Comparison of ENCODE assay signal across 8 cellular contexts in genomic region chr17:75270218-75270965, GRCh38. TPM values are rescaled to one million over a fixed set of nuclear protein-coding genes. Genes with fewer than 3 reads are reported as not detected.
A peak's percentile ranks its signal among the peaks of the same experiment; 100 is the strongest.
DNase-seq lines count a peak whose midpoint lies in the region; ATAC-seq, FAIRE-seq and TF ChIP-seq lines count a peak whose summit lies in the region.

No MANE protein-coding gene starts in this region.

- no peaks in the 10 kb centered on the region for H3K79me2 ChIP-seq in H1 (ENCODE audit: control insufficient read depth in 1 of 2, insufficient read depth in 2 of 2, low read length in 2 of 2)
- no peaks in the 10 kb centered on the region for H3K79me2 ChIP-seq in mesendoderm (ENCODE audit: control insufficient read depth, insufficient read depth, low read length)

- no peak overlapping the region for H3K14ac ChIP-seq in H1 (ENCODE audit: insufficient read length)

- peak overlapping the region; percentile 42 for H3K56ac ChIP-seq in H1 (replicated peaks; ENCODE audit: insufficient read length, low read depth, low read length)
- H3K56ac ChIP-seq in mesendoderm (ENCODE audit: low read length): peak overlapping the region; percentile 91

- peak overlapping the region; percentile 81 for H3K18ac ChIP-seq in H1 (ENCODE audit: extremely low read depth, low read length)
- peak overlapping the region; percentile 33 for H3K18ac ChIP-seq in mesendoderm (ENCODE audit: low read length)

- no peak overlapping the region for H4K5ac ChIP-seq in H1 (ENCODE audit: insufficient read length, low read depth, low read length)
- no peak overlapping the region for H4K5ac ChIP-seq in mesendoderm (ENCODE audit: low read length)

- H2BK5ac ChIP-seq in H1 (ENCODE audit: low read depth, low read length) (peak overlapping the region; percentile 63; the same call in 1 of the 2 replicates), mesendoderm (ENCODE audit: low read length) (no peak overlapping the region)

- no peak overlapping the region for H2BK12ac ChIP-seq in H1 (ENCODE audit: low read depth, low read length)

- CTCF ChIA-PET in BJ (lab: Yijun Ruan, JAX) (interaction anchor here (0.7 to 2.7 kb wide), 38 partner anchors 8 to 483 kb away, joined by 3 to 36 read pairs (median 4); partner anchors contain the start of genes GGA3, GRB2, MRPS7 and SLC25A19), H1 (lab: Charles Lee; ENCODE audit: partially characterized antibody) (interaction anchor here (0.6 to 21.2 kb wide), 47 partner anchors 9 to 636 kb away, joined by 3 to 369 read pairs (median 4); partner anchors contain the start of genes GGA3, GRB2, MRPS7 and NT5C)

- H2BK20ac ChIP-seq in H1 (ENCODE audit: low read length): no peak overlapping the region

- H3K23me2 ChIP-seq in H1 (ENCODE audit: low read depth, low read length): peaks cover 15% of the 10 kb centered on the region

- H3K23ac ChIP-seq in H1 (ENCODE audit: insufficient read length) (no peak overlapping the region), mesendoderm (ENCODE audit: low read length) (no peak overlapping the region)

- H3K79me1 ChIP-seq in H1 (ENCODE audit: low read depth, low read length) (no peaks in the 10 kb centered on the region), mesendoderm (ENCODE audit: low read length) (no peaks in the 10 kb centered on the region)

- H3K27ac Mint-ChIP-seq in stimulated activated memory B cell treated with anti-CD40 and anti-IgM and Interleukin-4, amounts not matched to agents 10 μg/mL and 1 μg/mL and 100 μg/mL, for 72 hours: peak overlapping the region; percentile 90

- peak overlapping the region; percentile 93 for H3K4me3 Mint-ChIP-seq in stimulated activated memory B cell treated with anti-CD40 and anti-IgM and Interleukin-4, amounts not matched to agents 10 μg/mL and 1 μg/mL and 100 μg/mL, for 72 hours

- H2AK5ac ChIP-seq in H1 (ENCODE audit: low read depth, low read length) (no peak overlapping the region), mesendoderm (ENCODE audit: low read length) (no peak overlapping the region)

- no peak overlapping the region for H2BK120ac ChIP-seq in H1 (replicated peaks; ENCODE audit: low read depth, low read length)
- no peak overlapping the region for H2BK120ac ChIP-seq in mesendoderm (ENCODE audit: low read depth, low read length)

- H2BK15ac ChIP-seq in H1 (ENCODE audit: low read length): no peak overlapping the region
- H2BK15ac ChIP-seq in mesendoderm (replicated peaks; ENCODE audit: low read depth): no peak overlapping the region

- peak overlapping the region; percentile 88 for H4K8ac ChIP-seq in H1 (ENCODE audit: extremely low read depth, insufficient read depth, low read length)
- H4K8ac ChIP-seq in mesendoderm (ENCODE audit: low read depth, low read length): no peak overlapping the region

- peak overlapping the region; percentile 22 to 71 (median 44); a peak in 6 of 7 replicates for H3K9ac ChIP-seq in H1 (replicated peaks in 1 of 4; ENCODE audit: extremely low read depth in 1 of 4, low read depth in 3 of 4, low read length in 3 of 4)
- peak overlapping the region; percentile 81 for H3K9ac ChIP-seq in mesendoderm (ENCODE audit: low read length)

- POLR2A ChIA-PET in BJ (lab: Charles Lee): interaction anchor here (1.0 to 2.2 kb wide), 2 partner anchors 9 to 19 kb away, joined by 3 to 9 read pairs; partner anchors contain the start of genes GGA3, MRPS7 and SLC25A19
- POLR2A ChIA-PET in H1 (lab: Charles Lee; ENCODE audit: partially characterized antibody): interaction anchor here (0.6 to 6.7 kb wide), 23 partner anchors 9 to 1066 kb away, joined by 3 to 62 read pairs (median 4); partner anchors contain the start of genes GGA3, GRB2, MRPS7 and SLC25A19

- H3K36me3 Mint-ChIP-seq in stimulated activated memory B cell treated with anti-CD40 and anti-IgM and Interleukin-4, amounts not matched to agents 10 μg/mL and 1 μg/mL and 100 μg/mL, for 72 hours: peaks cover 41% of the 10 kb centered on the region

- H3K27me3 ChIP-seq in BJ (ENCODE audit: control insufficient read depth, insufficient read depth, low read length) (no peaks in the 10 kb centered on the region), H1 (replicated peaks in 1 of 4; ENCODE audit: control insufficient read depth in 3 of 4, extremely low read depth in 1 of 4, insufficient read depth in 3 of 4, low read length in 3 of 4) (no peaks in the 10 kb centered on the region), mesendoderm (ENCODE audit: insufficient read depth, low read length, poor library complexity) (no peaks in the 10 kb centered on the region)

- WGBS in H1 (ENCODE audit: extremely low coverage in 1 of 2, insufficient coverage in 1 of 2, insufficient read length in 1 of 2, insufficient replicate concordance in 2 of 2, low coverage in 1 of 2, low lambda C conversion rate in 2 of 2, missing lambda C conversion rate in 1 of 2), 2 experiments: 4% methylated on average over 47 of the region's 47 CpGs; no CpG with 5 or more reads in 1 of the 2 experiments
- WGBS in mesendoderm (ENCODE audit: extremely low coverage, insufficient coverage, low lambda C conversion rate): no CpG with 5 or more reads among the region's 47 CpGs

- H3K36me3 ChIP-seq in BJ (ENCODE audit: control insufficient read depth, insufficient read depth, low read length): peaks cover 7% of the 10 kb centered on the region
- peaks cover 10 to 22% (median 14%) of the 10 kb centered on the region in 4 experiments for H3K36me3 ChIP-seq in H1 (ENCODE audit: control insufficient read depth in 2 of 4, insufficient read depth in 4 of 4, low read length in 3 of 4)
- H3K36me3 ChIP-seq in mesendoderm (ENCODE audit: control insufficient read depth, insufficient read depth, low read length): peaks cover 11% of the 10 kb centered on the region

- H4K91ac ChIP-seq in H1 (replicated peaks; ENCODE audit: insufficient read length, low read length): no peak overlapping the region

- H4K20me1 ChIP-seq in H1 (replicated peaks in 1 of 2; ENCODE audit: control insufficient read depth in 1 of 2, insufficient read depth in 2 of 2, low read length in 2 of 2): peaks cover 4 to 7% of the 10 kb centered on the region in 2 experiments

- no peaks in the 10 kb centered on the region for H3K27me3 Mint-ChIP-seq in stimulated activated memory B cell treated with anti-CD40 and anti-IgM and Interleukin-4, amounts not matched to agents 10 μg/mL and 1 μg/mL and 100 μg/mL, for 72 hours

- no peak for TF ChIP-seq EP300 in H1 (IDR thresholded peaks at IDR 0.05; ENCODE audit: borderline replicate concordance in 1 of 2, low read depth in 2 of 2, low read length in 2 of 2)

- DNase-seq in BJ (ENCODE audit: low read depth) (peak; percentile 39), NCI-H526 (lab: John Stamatoyannopoulos, UW) (peak; percentile 58 to 81), H1 (ENCODE audit: low read depth in 1 of 2, low spot score in 2 of 2) (peak in 1 of 2 experiments; percentile 81), mesendoderm (peak; percentile 72)
- DNase-seq in activated CD4-positive, alpha-beta T cell treated with anti-CD3 and anti-CD28 coated beads, Interleukin-2, amount 50 U/mL, for 48 hours: peak; percentile 71 to 75

- no peaks in the 10 kb centered on the region for H3K9me3 Mint-ChIP-seq in stimulated activated memory B cell treated with anti-CD40 and anti-IgM and Interleukin-4, amounts not matched to agents 10 μg/mL and 1 μg/mL and 100 μg/mL, for 72 hours

- H3K4me3 ChIP-seq in BJ (ENCODE audit: low read depth, low read length) (peak overlapping the region; percentile 75), H1 (ENCODE audit: extremely low read depth in 1 of 4, insufficient read depth in 2 of 4, low read depth in 3 of 4, low read length in 4 of 4) (peak overlapping the region; percentile 84 to 91 (median 87)), mesendoderm (ENCODE audit: low read length) (peak overlapping the region; percentile 81)

- H3K27ac ChIP-seq in H1 (ENCODE audit: low read depth, low read length) (peak overlapping the region; percentile 21; the same call in 1 of the 2 replicates), mesendoderm (ENCODE audit: low read depth, low read length) (no peak overlapping the region)

- no peaks in the 10 kb centered on the region for H3K9me3 ChIP-seq in H1 (ENCODE audit: insufficient read depth in 2 of 2, low read depth in 1 of 2, low read length in 1 of 2)

- ATAC-seq in GM18873 (IDR thresholded peaks at IDR 0.05; ENCODE audit: low FRiP score, unreplicated experiment) (peak; percentile 22), HG03103 (IDR thresholded peaks at IDR 0.05; ENCODE audit: low read depth, unreplicated experiment) (peak; percentile 18)
- peak; percentile 69 for ATAC-seq in stimulated activated memory B cell treated with anti-CD40 and anti-IgM and Interleukin-4, amounts not matched to agents 10 μg/mL and 1 μg/mL and 100 μg/mL, for 72 hours

- TF ChIP-seq POLR2A in H1 (IDR thresholded peaks at IDR 0.05; ENCODE audit: control extremely low read depth in 1 of 2, low read depth in 2 of 2, low read length in 2 of 2): peak in 1 of 2 experiments; percentile 28; a peak in 1 of 3 replicates

- peak overlapping the region; percentile 8; the same call in 1 of the 2 replicates for H2AFZ ChIP-seq in H1 (ENCODE audit: low read length)

- H3K4me1 ChIP-seq in H1 (replicated peaks in 1 of 4; ENCODE audit: control insufficient read depth in 3 of 4, insufficient read depth in 4 of 4, low read length in 3 of 4) (peaks cover 0 to 9% (median 7%) of the 10 kb centered on the region in 4 experiments; a peak in 4 of 7 replicates), mesendoderm (ENCODE audit: control insufficient read depth, low read depth, low read length) (peaks cover 2% of the 10 kb centered on the region)

- peaks cover 68% of the 10 kb centered on the region for H3K4me1 Mint-ChIP-seq in stimulated activated memory B cell treated with anti-CD40 and anti-IgM and Interleukin-4, amounts not matched to agents 10 μg/mL and 1 μg/mL and 100 μg/mL, for 72 hours

- peak overlapping the region; percentile 70 to 94 for H3K4me2 ChIP-seq in H1 (ENCODE audit: insufficient read depth in 1 of 2, low read depth in 2 of 2, low read length in 2 of 2)
- peak overlapping the region; percentile 99 for H3K4me2 ChIP-seq in mesendoderm (ENCODE audit: low read length)

- no peak; a peak in 1 of 4 replicates for TF ChIP-seq RAD21 in H1 (IDR thresholded peaks at IDR 0.05 in 1 of 2, conservative IDR thresholded peaks at IDR 0.05 in 1 of 2; ENCODE audit: low read depth in 2 of 2, low read length in 2 of 2)

- FAIRE-seq in H1 (lab: Jason Lieb, UNC): no peak

- peak; percentile 66 for TF ChIP-seq CTCF in BJ (IDR thresholded peaks at IDR 0.05; ENCODE audit: insufficient read depth, low read depth, low read length)
- TF ChIP-seq CTCF in H1 (IDR thresholded peaks at IDR 0.05; ENCODE audit: control extremely low read depth in 1 of 3, insufficient read depth in 1 of 3, low read depth in 1 of 3, low read length in 3 of 3): no peak

- H3K4ac ChIP-seq in H1 (replicated peaks; ENCODE audit: insufficient read length, low read depth, low read length): no peak overlapping the region
- no peak overlapping the region for H3K4ac ChIP-seq in mesendoderm (ENCODE audit: low read depth, low read length)

RNA-seq across cellular contexts. Expression of gene MIF4GD, which starts 0.6 kb away (rescaled TPM):
- polyA plus RNA-seq in BJ (2011; rRNA removed) (20.2 and 29.0 TPM in 2 replicates), H1 (2011; rRNA removed) (51.1 and 60.6 TPM in 2 replicates)
- 6.8 and 14.6 TPM in 2 replicates for polyA minus RNA-seq in BJ (2011; rRNA and poly(A)+ RNA removed)
- total RNA-seq in H1 (2021; fragmentation: NEBNext Ultra II Directional; extraction: Animal tissue kit (Norgen Biotek cat#: 25700)): 16.1 and 17.5 TPM in 2 replicates
- 50.3 TPM for polyA plus RNA-seq in H1 (2011; cell fraction: cytosol; rRNA removed)
- polyA plus RNA-seq in H1 (2011; cell fraction: nucleus; rRNA removed): 38.8 TPM
- 18.3 to 30.8 TPM (median 24.5 TPM) in 4 replicates for polyA plus RNA-seq in H1 (2012, experiment 1 of 2)
- 29.7 TPM for polyA plus RNA-seq in H1 (2012, experiment 2 of 2)
- 18.4 TPM for polyA plus RNA-seq in H1 (2013, experiment 1 of 2)
- 18.0 TPM for polyA plus RNA-seq in H1 (2013, experiment 2 of 2)
- polyA minus RNA-seq in H1 (2011; rRNA and poly(A)+ RNA removed): 29.5 and 38.8 TPM in 2 replicates
- polyA minus RNA-seq in H1 (2011; cell fraction: cytosol; rRNA and poly(A)+ RNA removed): 10.4 TPM
- polyA minus RNA-seq in H1 (2011; cell fraction: nucleus; rRNA and poly(A)+ RNA removed): 13.0 TPM
- 7.8 TPM for polyA plus RNA-seq in mesendoderm (2013, experiment 1 of 2)
- 8.2 TPM for polyA plus RNA-seq in mesendoderm (2013, experiment 2 of 2)

RNA-seq across cellular contexts. Expression of gene MRPS7, which starts 8.7 kb away (rescaled TPM):
- polyA plus RNA-seq in BJ (2011; rRNA removed) (66.3 and 69.1 TPM in 2 replicates), H1 (2011; rRNA removed) (53.9 and 63.4 TPM in 2 replicates)
- polyA minus RNA-seq in BJ (2011; rRNA and poly(A)+ RNA removed): 19.5 and 35.0 TPM in 2 replicates
- 75.5 and 79.4 TPM in 2 replicates for total RNA-seq in H1 (2021; fragmentation: NEBNext Ultra II Directional; extraction: Animal tissue kit (Norgen Biotek cat#: 25700))
- 88.1 TPM for polyA plus RNA-seq in H1 (2011; cell fraction: cytosol; rRNA removed)
- 48.6 TPM for polyA plus RNA-seq in H1 (2011; cell fraction: nucleus; rRNA removed)
- 85.8 to 103 TPM (median 95.2 TPM) in 4 replicates for polyA plus RNA-seq in H1 (2012, experiment 1 of 2)
- polyA plus RNA-seq in H1 (2012, experiment 2 of 2): 53.8 TPM
- polyA plus RNA-seq in H1 (2013, experiment 1 of 2): 58.9 TPM
- 58.5 TPM for polyA plus RNA-seq in H1 (2013, experiment 2 of 2)
- 60.9 and 63.9 TPM in 2 replicates for polyA minus RNA-seq in H1 (2011; rRNA and poly(A)+ RNA removed)
- polyA minus RNA-seq in H1 (2011; cell fraction: cytosol; rRNA and poly(A)+ RNA removed): 31.1 TPM
- 38.1 TPM for polyA minus RNA-seq in H1 (2011; cell fraction: nucleus; rRNA and poly(A)+ RNA removed)
- 78.5 TPM for polyA plus RNA-seq in mesendoderm (2013, experiment 1 of 2)
- 78.0 TPM for polyA plus RNA-seq in mesendoderm (2013, experiment 2 of 2)

RNA-seq across cellular contexts. Expression of gene GGA3, which starts 9.0 kb away (rescaled TPM):
- polyA plus RNA-seq in BJ (2011; rRNA removed) (18.7 and 27.6 TPM in 2 replicates), H1 (2011; rRNA removed) (40.6 and 53.8 TPM in 2 replicates)
- 21.3 and 23.9 TPM in 2 replicates for polyA minus RNA-seq in BJ (2011; rRNA and poly(A)+ RNA removed)
- 54.2 and 60.0 TPM in 2 replicates for total RNA-seq in H1 (2021; fragmentation: NEBNext Ultra II Directional; extraction: Animal tissue kit (Norgen Biotek cat#: 25700))
- polyA plus RNA-seq in H1 (2011; cell fraction: cytosol; rRNA removed): 33.2 TPM
- 198 TPM for polyA plus RNA-seq in H1 (2011; cell fraction: nucleus; rRNA removed)
- polyA plus RNA-seq in H1 (2012, experiment 1 of 2): 46.1 to 56.0 TPM (median 51.1 TPM) in 4 replicates
- 34.9 TPM for polyA plus RNA-seq in H1 (2012, experiment 2 of 2)
- polyA plus RNA-seq in H1 (2013, experiment 1 of 2): 29.5 TPM
- polyA plus RNA-seq in H1 (2013, experiment 2 of 2): 29.5 TPM
- 68.7 and 69.3 TPM in 2 replicates for polyA minus RNA-seq in H1 (2011; rRNA and poly(A)+ RNA removed)
- 27.2 TPM for polyA minus RNA-seq in H1 (2011; cell fraction: cytosol; rRNA and poly(A)+ RNA removed)
- polyA minus RNA-seq in H1 (2011; cell fraction: nucleus; rRNA and poly(A)+ RNA removed): 63.3 TPM
- 31.5 TPM for polyA plus RNA-seq in mesendoderm (2013, experiment 1 of 2)
- polyA plus RNA-seq in mesendoderm (2013, experiment 2 of 2): 31.1 TPM

RNA-seq across cellular contexts. Expression of gene SLC25A19, which starts 18.8 kb away (rescaled TPM):
- polyA plus RNA-seq in BJ (2011; rRNA removed) (8.3 and 12.0 TPM in 2 replicates), H1 (2011; rRNA removed) (32.6 and 34.2 TPM in 2 replicates)
- polyA minus RNA-seq in BJ (2011; rRNA and poly(A)+ RNA removed): 5.6 and 7.1 TPM in 2 replicates
- total RNA-seq in H1 (2021; fragmentation: NEBNext Ultra II Directional; extraction: Animal tissue kit (Norgen Biotek cat#: 25700)): 28.6 and 33.3 TPM in 2 replicates
- 28.9 TPM for polyA plus RNA-seq in H1 (2011; cell fraction: cytosol; rRNA removed)
- polyA plus RNA-seq in H1 (2011; cell fraction: nucleus; rRNA removed): 28.4 TPM
- 18.5 to 29.1 TPM (median 25.6 TPM) in 4 replicates for polyA plus RNA-seq in H1 (2012, experiment 1 of 2)
- polyA plus RNA-seq in H1 (2012, experiment 2 of 2): 29.7 TPM
- 26.5 TPM for polyA plus RNA-seq in H1 (2013, experiment 1 of 2)
- 25.1 TPM for polyA plus RNA-seq in H1 (2013, experiment 2 of 2)
- polyA minus RNA-seq in H1 (2011; rRNA and poly(A)+ RNA removed): 19.6 and 21.1 TPM in 2 replicates
- 10.9 TPM for polyA minus RNA-seq in H1 (2011; cell fraction: cytosol; rRNA and poly(A)+ RNA removed)
- 18.0 TPM for polyA minus RNA-seq in H1 (2011; cell fraction: nucleus; rRNA and poly(A)+ RNA removed)
- polyA plus RNA-seq in mesendoderm (2013, experiment 1 of 2): 25.8 TPM
- polyA plus RNA-seq in mesendoderm (2013, experiment 2 of 2): 28.6 TPM

Comparison
In these comparisons a context has a peak if more than half of its experiments do, and no peak if none do; other contexts are left out.
1. ATAC-seq: peak in every context shown above with its lines; median percentile 69 in stimulated activated memory B cell treated with anti-CD40 and anti-IgM and Interleukin-4, amounts not matched to agents 10 μg/mL and 1 μg/mL and 100 μg/mL, for 72 hours; 22 in GM18873; 18 in HG03103.